In the genomic region with DNA sequence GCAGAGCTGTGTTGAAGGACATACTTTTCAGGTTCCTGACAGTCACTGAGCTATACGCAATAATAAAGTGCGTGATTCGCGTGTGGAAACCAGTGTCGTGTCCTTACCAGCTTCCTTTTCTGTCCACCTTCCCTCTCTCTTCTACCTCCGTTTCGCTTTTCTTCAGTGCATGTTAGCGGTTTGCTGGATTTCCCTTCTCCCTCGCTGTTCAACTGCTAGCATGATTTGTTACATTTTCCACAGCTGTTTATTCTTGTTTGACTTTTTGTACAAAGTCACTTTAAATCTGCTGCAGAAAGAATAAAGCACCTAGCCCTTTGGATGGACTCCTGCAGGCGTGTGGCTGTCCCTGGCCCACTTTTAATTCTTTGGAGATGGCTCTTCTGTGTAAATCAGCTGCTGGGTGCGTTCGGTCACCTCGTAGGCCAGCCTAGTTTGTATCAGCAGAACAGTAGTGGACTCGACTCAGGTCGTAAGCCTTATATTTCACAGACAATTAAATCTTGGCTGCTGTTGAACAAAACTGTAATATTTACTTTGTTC, we compare ENCODE assay signal across 9 cellular contexts. TPM values are rescaled to one million over a fixed set of nuclear protein-coding genes. Genes with fewer than 3 reads are reported as not detected.
DNase-seq lines count a peak whose midpoint lies in the region; ATAC-seq and TF ChIP-seq lines count a peak whose summit lies in the region.
"Had no signal": no experiment of that assay in that cellular context is flagged by ENCODE, and none has a peak within 500 bp of the region (broad histone marks: within the 10 kb centered on the region; RNA-seq: fewer than 3 reads in every experiment).

No MANE protein-coding gene starts in this region.

- ATAC-seq in GM21367 (IDR thresholded peaks at IDR 0.05; ENCODE audit: unreplicated experiment) (no peak), HG02571 (IDR thresholded peaks at IDR 0.05; ENCODE audit: unreplicated experiment) (no peak)

- in situ Hi-C loops in G401 (cut with HindIII; ENCODE audit: low sequenced_read_pairs) = no loop called here

- no peak for TF ChIP-seq CTCF in fibroblast of the aortic adventitia (IDR thresholded peaks at IDR 0.05; ENCODE audit: insufficient read depth, low read length)

- H3K4me3 ChIP-seq in fibroblast of the aortic adventitia (ENCODE audit: low read depth, low read length) = peak overlapping the region; percentile 68
- H3K4me3 ChIP-seq: lung had no signal

- DNase-seq in G401 (ENCODE audit: low spot score) = peak; percentile 14
- peak; percentile 38 for DNase-seq in NCI-H2227 treated with DMSO at 0.1 percent for 48 hours (lab: John Stamatoyannopoulos, UW)
- peak; percentile 52 for DNase-seq in fibroblast of the aortic adventitia (ENCODE audit: low read depth)
- DNase-seq in retina = peak; percentile 75
- DNase-seq in nucleus accumbens (lab: John Stamatoyannopoulos, UW) = no peak
- no peak for DNase-seq in globus pallidus (ENCODE audit: low spot score)

RNA-seq across cellular contexts. Expression of gene HAND2, which starts 8.9 kb away (rescaled TPM):
- 0.41 TPM in 1 of 2 replicates, not detected in the other for total RNA-seq in G401 (2014; rRNA removed; shearing (Covaris generic))
- 31.3 TPM in 2 replicates for total RNA-seq in fibroblast of the aortic adventitia (ENCODE audit: low replicate concordance)

Comparison
In these comparisons a context has a peak if more than half of its experiments do, and no peak if none do; other contexts are left out.
1. DNase-seq: peak in G401 (single experiment), NCI-H2227 treated with DMSO at 0.1 percent for 48 hours (single experiment), fibroblast of the aortic adventitia (single experiment) and retina (single experiment); none in nucleus accumbens (0 of 56) and globus pallidus (single experiment).
2. RNA of gene HAND2, which starts 8.9 kb away (total RNA-seq): 31.3 TPM in fibroblast of the aortic adventitia; 0.41 TPM in G401; every median in the first group is over 10 times any median in the second.